In genomic region chr4:20408596-20408995, GRCh38 we compare ENCODE assay signal across 1 cellular context.
TF ChIP-seq lines count a peak whose summit lies in the region.

No MANE protein-coding gene starts in this region.

TF ChIP-seq in H1, 55 proteins besides CTCF, POLR2A, EP300 and RAD21 (continued from another document):
- TF ChIP-seq BACH1 (IDR thresholded peaks at IDR 0.05; ENCODE audit: low read length) = no peak
TF ChIP-seq in H1: peak in this region for 0.
